In genomic region chr1:208243522-208243850, GRCh38 we compare ENCODE assay signal across 8 cellular contexts. TPM values are rescaled to one million over a fixed set of nuclear protein-coding genes. Genes with fewer than 3 reads are reported as not detected.
DNase-seq lines count a peak whose midpoint lies in the region; ATAC-seq and TF ChIP-seq lines count a peak whose summit lies in the region.

No MANE protein-coding gene starts in this region.

- peaks cover 12% of the 10 kb centered on the region for H3K4me1 Mint-ChIP-seq in activated CD4-positive, alpha-beta T cell treated with anti-CD3 and anti-CD28 coated beads for 36 hours

- H3K27ac ChIP-seq in fibroblast of lung (ENCODE audit: insufficient read depth, low read length): peak overlapping the region; percentile 17
- H3K27ac ChIP-seq in neutrophil: peak overlapping the region; percentile 77

- peak; percentile 31 for DNase-seq in activated CD4-positive, alpha-beta T cell treated with anti-CD3 and anti-CD28 coated beads for 36 hours
- DNase-seq in activated CD4-positive, alpha-beta T cell treated with anti-CD3 and anti-CD28 coated beads, Interleukin-2, amount 50 U/mL, for 1 hour: no peak
- DNase-seq in UCSD-AML1 (lab: John Stamatoyannopoulos, UW; ENCODE audit: unreplicated experiment) (peak; percentile 52), fibroblast of lung (ENCODE audit: low read depth in 2 of 2) (peak in 1 of 2 donors; percentile 32)
- no peak for DNase-seq in effector CD4-positive, alpha-beta T cell

- H3K4me3 Mint-ChIP-seq in activated CD4-positive, alpha-beta T cell treated with anti-CD3 and anti-CD28 coated beads for 36 hours: peak overlapping the region; percentile 66

- no peak overlapping the region for H3K27ac Mint-ChIP-seq in activated CD4-positive, alpha-beta T cell treated with anti-CD3 and anti-CD28 coated beads for 36 hours

- H3K36me3 ChIP-seq in fibroblast of lung (ENCODE audit: control insufficient read depth, insufficient read depth, low read length) (no peaks in the 10 kb centered on the region), neutrophil (no peaks in the 10 kb centered on the region)

- no peaks in the 10 kb centered on the region for H4K20me1 ChIP-seq in fibroblast of lung (ENCODE audit: control insufficient read depth, extremely low read depth, insufficient read depth, low read length)

- POLR2A ChIA-PET in activated CD4-positive, alpha-beta T cell treated with anti-CD3 and anti-CD28 coated beads for 36 hours (lab: Charles Lee): no interaction called here

- H2AFZ ChIP-seq in fibroblast of lung (ENCODE audit: low read length): peak overlapping the region; percentile 50

- CTCF ChIA-PET in activated CD4-positive, alpha-beta T cell treated with anti-CD3 and anti-CD28 coated beads for 36 hours (lab: Charles Lee): interaction anchor here (1.0 to 6.2 kb wide), 6 partner anchors 11 to 220 kb away, joined by 3 to 51 read pairs (median 7); no protein-coding TSS in a partner anchor

- peak; percentile 33 for ATAC-seq in activated CD4-positive, alpha-beta T cell treated with anti-CD3 and anti-CD28 coated beads for 36 hours
- ATAC-seq in HG03520 (IDR thresholded peaks at IDR 0.05; ENCODE audit: unreplicated experiment) (no peak), HG02970 (IDR thresholded peaks at IDR 0.05; ENCODE audit: low FRiP score, unreplicated experiment) (no peak)

- no peaks in the 10 kb centered on the region for H3K9me3 Mint-ChIP-seq in activated CD4-positive, alpha-beta T cell treated with anti-CD3 and anti-CD28 coated beads for 36 hours (ENCODE audit: low read depth)

- peak overlapping the region; percentile 79 for H3K4me2 ChIP-seq in fibroblast of lung (ENCODE audit: extremely low read depth, insufficient read depth, low read length)

- H3K36me3 Mint-ChIP-seq in activated CD4-positive, alpha-beta T cell treated with anti-CD3 and anti-CD28 coated beads for 36 hours (ENCODE audit: low read depth): no peaks in the 10 kb centered on the region

- no peaks in the 10 kb centered on the region for H3K79me2 ChIP-seq in fibroblast of lung (ENCODE audit: control insufficient read depth, insufficient read depth, low read length)

- H3K9ac ChIP-seq in fibroblast of lung (ENCODE audit: insufficient read depth, low read length): peak overlapping the region; percentile 58

- no peaks in the 10 kb centered on the region for H3K9me3 ChIP-seq in fibroblast of lung (ENCODE audit: control insufficient read depth, insufficient read depth, low read depth, low read length)
- H3K9me3 ChIP-seq in neutrophil: no peaks in the 10 kb centered on the region

- H3K27me3 ChIP-seq in fibroblast of lung (ENCODE audit: control insufficient read depth, insufficient read depth, low read length) (peaks cover 4% of the 10 kb centered on the region), neutrophil (peaks cover 79% of the 10 kb centered on the region)

- H3K4me3 ChIP-seq in fibroblast of lung (replicated peaks in 1 of 4; ENCODE audit: control extremely low read depth in 1 of 4, insufficient read depth in 1 of 4, low read depth in 3 of 4, low read length in 4 of 4): peak overlapping the region; percentile 60 to 79 (median 65)
- peak overlapping the region; percentile 84 to 90 for H3K4me3 ChIP-seq in neutrophil (ENCODE audit: low read depth in 1 of 2, low read length in 1 of 2)

- H3K4me1 ChIP-seq in fibroblast of lung (ENCODE audit: control insufficient read depth, extremely low read depth, insufficient read depth, low read length) (no peaks in the 10 kb centered on the region), neutrophil (ENCODE audit: control insufficient read depth in 1 of 2, insufficient read depth in 1 of 2, low read depth in 1 of 2, low read length in 1 of 2) (peaks cover 23 to 24% of the 10 kb centered on the region in 2 experiments)

- intact Hi-C loops in activated CD4-positive, alpha-beta T cell treated with anti-CD3 and anti-CD28 coated beads for 36 hours (cut with DNase I, micrococcal nuclease): no loop called here

- TF ChIP-seq CTCF in fibroblast of lung (conservative IDR thresholded peaks at IDR 0.05 in 1 of 2, IDR thresholded peaks at IDR 0.05 in 1 of 2; ENCODE audit: low read depth in 1 of 2, low read length in 2 of 2) (no peak), neutrophil (IDR thresholded peaks at IDR 0.05) (no peak)

- peaks cover 27% of the 10 kb centered on the region for H3K27me3 Mint-ChIP-seq in activated CD4-positive, alpha-beta T cell treated with anti-CD3 and anti-CD28 coated beads for 36 hours

RNA-seq across cellular contexts. Expression of gene PLXNA2, which starts 0.7 kb away (rescaled TPM):
- total RNA-seq in activated CD4-positive, alpha-beta T cell treated with anti-CD3 and anti-CD28 coated beads for 36 hours: under 1 TPM in 1 of 2 experiments, not detected in 1; 0.04 TPM
- total RNA-seq in fibroblast of lung: 2.0 and 2.8 TPM in 2 replicates
- 0.43 and 0.80 TPM in 2 replicates for polyA plus RNA-seq in fibroblast of lung
- polyA plus RNA-seq in fibroblast of lung (2012): 0.80 and 0.88 TPM in 2 replicates
- polyA minus RNA-seq in fibroblast of lung (ENCODE audit: low replicate concordance): 4.3 and 5.9 TPM in 2 replicates

Comparison
In these comparisons a context has a peak if more than half of its experiments do, and no peak if none do; other contexts are left out.
1. DNase-seq: peak in activated CD4-positive, alpha-beta T cell treated with anti-CD3 and anti-CD28 coated beads for 36 hours (single experiment) and UCSD-AML1 (single experiment); none in activated CD4-positive, alpha-beta T cell treated with anti-CD3 and anti-CD28 coated beads, Interleukin-2, amount 50 U/mL, for 1 hour (single experiment) and effector CD4-positive, alpha-beta T cell (single experiment).